20 cellular contexts compared by ENCODE assay signal in the genomic region with DNA sequence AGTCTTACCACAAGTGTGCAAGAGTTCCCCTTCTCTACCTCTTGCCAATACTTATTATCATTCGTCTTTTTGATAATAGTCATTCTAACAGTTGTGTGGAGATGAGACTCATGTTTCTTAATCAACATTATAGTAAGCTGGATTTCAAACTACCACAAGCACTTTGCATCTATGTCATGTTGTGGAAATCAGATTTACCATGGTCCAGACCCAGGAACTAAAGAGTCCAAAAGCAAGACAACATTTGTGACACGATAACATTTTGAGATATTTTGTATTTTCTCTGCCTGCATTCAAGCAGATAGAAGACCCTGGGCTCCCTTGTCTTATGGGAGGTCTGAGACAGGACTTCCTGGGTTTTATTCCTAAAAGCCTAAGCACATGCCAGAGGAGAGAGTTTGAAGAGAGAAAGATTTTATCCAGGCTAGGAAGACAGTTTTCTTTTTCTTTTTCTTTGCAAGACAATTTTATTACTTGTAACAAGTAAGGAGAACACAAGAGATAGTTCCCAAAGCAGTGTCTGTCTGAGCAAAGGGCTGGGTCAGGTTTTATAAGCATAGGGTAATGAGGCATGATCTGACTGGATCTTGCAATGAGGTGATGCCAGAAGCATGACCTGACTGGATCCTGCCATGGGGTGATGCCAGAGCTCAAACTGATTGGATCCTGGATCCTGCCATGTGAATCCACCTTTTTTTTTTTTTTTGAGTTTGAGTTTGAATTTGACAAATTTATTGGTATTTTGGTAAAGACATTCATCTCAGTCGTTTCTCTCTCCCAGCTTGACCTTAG.
DNase-seq lines count a peak whose midpoint lies in the region; ATAC-seq, FAIRE-seq and TF ChIP-seq lines count a peak whose summit lies in the region.
"Had no signal": no experiment of that assay in that cellular context is flagged by ENCODE, and none has a peak within 500 bp of the region (broad histone marks: within the 10 kb centered on the region; RNA-seq: fewer than 3 reads in every experiment).

No MANE protein-coding gene starts in this region.

- TF ChIP-seq POLR2A in GM12891 (IDR thresholded peaks at IDR 0.05; ENCODE audit: low read depth, low read length): no peak

- no peak overlapping the region for H3K4me2 ChIP-seq in osteoblast (ENCODE audit: insufficient read depth, low read length)

- ATAC-seq in esophagus mucosa: no peak
- ATAC-seq: gastroesophageal sphincter, left ventricle myocardium superior, pancreas had no signal

- H2AFZ ChIP-seq in osteoblast (ENCODE audit: low read length): no peak overlapping the region

- H3K4me1 ChIP-seq in osteoblast (ENCODE audit: insufficient read depth, low read length): peaks cover 28% of the 10 kb centered on the region
- H3K4me1 ChIP-seq: gastroesophageal sphincter, pancreas had no signal

- H4K20me1 ChIP-seq in osteoblast (ENCODE audit: insufficient read depth, low read length): no peaks in the 10 kb centered on the region

- no peaks in the 10 kb centered on the region for H3K27me3 ChIP-seq in osteoblast (ENCODE audit: insufficient read depth, low read length)
- H3K27me3 ChIP-seq: gastroesophageal sphincter, pancreas had no signal

- H3K4me3 ChIP-seq in osteoblast (ENCODE audit: insufficient read depth, low read length): no peak overlapping the region
- H3K4me3 ChIP-seq: gastroesophageal sphincter, pancreas had no signal

- FAIRE-seq in GM12891 (lab: Jason Lieb, UNC): no peak
- FAIRE-seq: pancreas had no signal

- H3K36me3 ChIP-seq in osteoblast (ENCODE audit: insufficient read depth, low read length): no peaks in the 10 kb centered on the region
- H3K36me3 ChIP-seq: gastroesophageal sphincter, pancreas had no signal

- DNase-seq in ELR (ENCODE audit: low read depth) (peak; percentile 30), RKO (ENCODE audit: low spot score) (peak; percentile 99), fibroblast of gingiva (ENCODE audit: low read depth) (peak; percentile 78), osteoblast (ENCODE audit: insufficient read length, low spot score, missing footprints) (no peak), GM12891 (ENCODE audit: insufficient read length, low spot score) (no peak), NCI-H187 treated with DMSO at 0.1 percent for 48 hours (lab: John Stamatoyannopoulos, UW) (no peak)
- DNase-seq in effector CD4-positive, alpha-beta T cell: no peak
- DNase-seq: activated CD4-positive, alpha-beta T cell treated with anti-CD3 and anti-CD28 coated beads, Interleukin-2, amount 50 U/mL, for 4 hours; activated T-cell treated with anti-CD3 and anti-CD28 coated beads, Interleukin-2, amount 50 U/mL, for 1 hour; GOT3; KG1; left ventricle myocardium superior; NCI-H1092; NCI-H2171 treated with DMSO at 0.1 percent for 48 hours; pancreas; RPMI8226; stimulated activated CD4-positive, alpha-beta T cell treated with anti-CD3 and anti-CD28 coated beads, Interleukin-2, amount 100 ng/mL, for 48 hours had no signal

- H3K27ac ChIP-seq in osteoblast (ENCODE audit: low read depth, low read length): peak overlapping the region; percentile 79
- H3K27ac ChIP-seq: gastroesophageal sphincter, pancreas, VCaP had no signal

- H3K79me2 ChIP-seq in osteoblast (ENCODE audit: insufficient read depth, low read length): no peaks in the 10 kb centered on the region

- no peak for TF ChIP-seq CTCF in osteoblast (IDR thresholded peaks at IDR 0.05; ENCODE audit: extremely low read depth, low read depth, low read length)

- no peaks in the 10 kb centered on the region for H3K9me3 ChIP-seq in osteoblast (ENCODE audit: low read depth, low read length)
- H3K9me3 ChIP-seq: gastroesophageal sphincter, pancreas had no signal

TF ChIP-seq in GM12891, 5 proteins besides CTCF, POLR2A, EP300 and RAD21:
- TF ChIP-seq POU2F2 (IDR thresholded peaks at IDR 0.05; ENCODE audit: low read depth, low read length) (no peak), TAF1 (IDR thresholded peaks at IDR 0.05; ENCODE audit: low read depth, low read length) (no peak), PAX5 (IDR thresholded peaks at IDR 0.05; ENCODE audit: insufficient read depth, low read length, severe bottlenecking) (no peak), SPI1 (IDR thresholded peaks at IDR 0.05; ENCODE audit: low read depth, low read length) (no peak), POLR2AphosphoS5 (IDR thresholded peaks at IDR 0.05; ENCODE audit: low read depth, low read length) (no peak)

Comparison
In these comparisons a context has a peak if more than half of its experiments do, and no peak if none do; other contexts are left out.
1. DNase-seq: peak in ELR (single experiment), RKO (single experiment) and fibroblast of gingiva (single experiment); none in osteoblast (single experiment), GM12891 (single experiment), effector CD4-positive, alpha-beta T cell (single experiment) and NCI-H187 treated with DMSO at 0.1 percent for 48 hours (single experiment).